In the genomic region with DNA sequence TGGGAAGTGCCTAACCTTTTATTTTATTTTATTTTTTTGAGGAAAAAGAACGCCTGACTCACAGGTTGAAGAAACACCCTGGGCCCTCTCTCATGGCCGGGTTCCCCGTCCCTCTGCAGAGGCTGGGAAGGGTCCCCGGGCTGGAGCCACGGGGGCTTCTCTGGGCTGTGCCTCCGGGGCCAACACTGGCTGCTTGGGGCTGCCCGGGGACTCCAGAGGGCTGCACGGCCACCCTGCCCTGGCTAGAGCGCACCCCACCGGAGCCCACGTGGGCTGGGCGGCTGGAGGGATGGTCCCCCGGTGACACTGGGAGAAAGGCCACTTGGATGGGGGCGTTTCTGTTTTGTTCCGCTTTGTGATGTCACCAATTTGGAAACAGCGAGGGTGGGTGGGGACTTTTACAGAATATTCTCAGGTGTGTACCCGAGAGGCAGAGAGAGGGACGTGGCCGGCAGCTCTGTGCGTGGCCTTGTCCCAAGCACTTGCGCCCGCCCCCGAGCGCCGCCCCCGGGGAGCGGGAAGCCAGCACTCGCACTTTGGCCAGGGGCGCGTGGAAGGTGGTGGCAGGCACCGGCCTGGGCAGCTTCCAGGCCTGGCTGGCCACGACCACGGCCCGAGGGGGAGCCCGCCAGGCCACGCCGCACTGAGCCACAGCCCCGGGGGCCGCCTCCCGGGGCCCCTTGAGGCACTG, we compare ENCODE assay signal across 24 cellular contexts. TPM values are rescaled to one million over a fixed set of nuclear protein-coding genes. Genes with fewer than 3 reads are reported as not detected.
"Had no signal": no experiment of that assay in that cellular context is flagged by ENCODE, and none has a peak within 500 bp of the region (broad histone marks: within the 10 kb centered on the region; RNA-seq: fewer than 3 reads in every experiment).

No MANE protein-coding gene starts in this region.

- H3K27ac Mint-ChIP-seq: activated CD8-positive, alpha-beta T cell treated with anti-CD3 and anti-CD28 coated beads, Interleukin-2, amount 10 ng/mL, durations not matched to agents 7 days and 5 days; activated naive CD8-positive, alpha-beta T cell had no signal

- H3K27me3 Mint-ChIP-seq: activated naive CD8-positive, alpha-beta T cell; brain had no signal

- H3K4me1 Mint-ChIP-seq: brain had no signal

- H3K9me3 ChIP-seq: SJCRH30, SK-N-SH had no signal

- H3K4me1 ChIP-seq: SJCRH30 had no signal

- H3K36me3 ChIP-seq: SJCRH30 had no signal

- H3K36me3 Mint-ChIP-seq: activated naive CD8-positive, alpha-beta T cell had no signal

- H3K27ac ChIP-seq: KMS-11, SJCRH30 had no signal

- H3K4me3 ChIP-seq: SJCRH30 had no signal

- H3K9me3 Mint-ChIP-seq: activated T-cell treated with anti-CD3 and anti-CD28 coated beads, Interleukin-2, amount 50 U/mL, for 4 hours had no signal

- H3K4me3 Mint-ChIP-seq: activated CD8-positive, alpha-beta T cell treated with anti-CD3 and anti-CD28 coated beads, Interleukin-2, amount 10 ng/mL, durations not matched to agents 7 days and 5 days; activated naive CD8-positive, alpha-beta T cell; activated T-cell treated with anti-CD3 and anti-CD28 coated beads, Interleukin-2, amount 50 U/mL, for 4 hours; brain had no signal

- ATAC-seq: activated CD4-positive, CD25-positive, alpha-beta regulatory T cell treated with anti-CD3 and anti-CD28 coated beads, Interleukin-2, amount 50 U/mL, for 24 hours; activated CD8-positive, alpha-beta T cell treated with anti-CD3 and anti-CD28 coated beads, Interleukin-2, amount 10 ng/mL, durations not matched to agents 7 days and 5 days; activated T-cell treated with anti-CD3 and anti-CD28 coated beads, Interleukin-2, amount 50 U/mL, for 4 hours had no signal

- H3K27me3 ChIP-seq: SJCRH30 had no signal

- DNase-seq: activated CD4-positive, alpha-beta T cell treated with anti-CD3 and anti-CD28 coated beads for 48 hours; activated CD4-positive, alpha-beta T cell treated with anti-CD3 and anti-CD28 coated beads, Interleukin-2, amount 50 U/mL, for 4 hours; activated CD8-positive, alpha-beta T cell treated with anti-CD3 and anti-CD28 coated beads, Interleukin-2, amount 10 ng/mL, durations not matched to agents 7 days and 5 days; activated effector memory CD4-positive, alpha-beta T cell treated with anti-CD3 and anti-CD28 coated beads, Interleukin-2, amount 50 U/mL, for 16 hours; activated naive CD4-positive, alpha-beta T cell treated with Interleukin-2 at 50 U/mL for 16 hours; activated T-cell treated with anti-CD3 and anti-CD28 coated beads, Interleukin-2, amount 50 U/mL, for 4 hours; amygdala; NCI-H1092; NCI-H1417; NCI-H1930; NCI-H2171; NCI-H2227 treated with DMSO at 0.1 percent for 48 hours; NCI-H526; NCI-H774; SJCRH30; SK-N-SH; SW 1271 had no signal

RNA-seq across cellular contexts. Expression of gene GNA15, which starts 13.9 kb away (rescaled TPM):
- total RNA-seq: astrocyte, OCI-LY7 had no signal

RNA-seq across cellular contexts. Expression of gene S1PR4, which starts 56.6 kb away (rescaled TPM):
- total RNA-seq: astrocyte, RPMI7951, SJCRH30 had no signal
- polyA plus RNA-seq: SK-N-SH had no signal
